In the genomic region with DNA sequence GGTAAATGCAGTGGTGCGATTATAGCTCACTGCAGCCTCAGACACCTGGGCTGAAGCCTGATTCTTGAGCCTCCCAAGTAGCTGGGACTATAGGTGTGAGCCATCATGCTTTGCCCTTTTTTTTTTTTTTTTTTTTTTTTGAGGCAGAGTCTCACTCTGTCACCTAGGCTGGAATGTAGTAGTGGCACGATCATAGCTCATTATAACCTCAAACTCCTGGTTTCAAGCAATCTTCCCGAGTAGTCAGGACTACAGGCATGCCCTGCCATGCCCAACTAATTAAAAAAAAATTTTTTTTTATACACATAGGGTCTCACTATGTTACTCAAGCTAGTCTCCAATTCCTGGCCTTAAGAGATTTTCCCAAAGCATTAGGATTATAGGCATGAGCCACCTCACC, we compare ENCODE assay signal across 24 cellular contexts. TPM values are rescaled to one million over a fixed set of nuclear protein-coding genes. Genes with fewer than 3 reads are reported as not detected.
DNase-seq lines count a peak whose midpoint lies in the region; ATAC-seq and TF ChIP-seq lines count a peak whose summit lies in the region.
"Had no signal": no experiment of that assay in that cellular context is flagged by ENCODE, and none has a peak within 500 bp of the region (broad histone marks: within the 10 kb centered on the region; RNA-seq: fewer than 3 reads in every experiment).

No MANE protein-coding gene starts in this region.

- intact Hi-C loops in heart right ventricle (cut with DNase I) (loop anchor here in 4 of 10 donors (5.0 to 10.0 kb wide), 3 partner anchors 63 to 183 kb away; no protein-coding TSS in a partner anchor), left cardiac atrium (cut with DNase I) (loop anchor here in 1 of 2 donors (10.0 kb wide), 1 partner anchor 183 kb away; no protein-coding TSS in a partner anchor), right cardiac atrium (cut with DNase I) (loop anchor here in 3 of 4 donors (10.0 kb wide), 1 partner anchor 63 kb away; no protein-coding TSS in a partner anchor)
- intact Hi-C loops in activated CD4-positive, alpha-beta T cell treated with anti-CD3 and anti-CD28 coated beads for 36 hours (cut with DNase I, micrococcal nuclease), result loop anchor here (5.0 to 10.0 kb wide), 2 partner anchors 39 to 327 kb away; partner anchors contain the start of gene TCTN1 (in 1 of the 2)

- H3K27ac ChIP-seq in heart right ventricle (peak overlapping the region in 8 of 10 donors; percentile 47 to 99 (median 56)), right cardiac atrium (ENCODE audit: low read length) (peak overlapping the region; percentile 52)
- H3K27ac ChIP-seq: BLaER1, colonic mucosa, tibial nerve had no signal

- H3K4me3 ChIP-seq in heart right ventricle, result peak overlapping the region in 3 of 10 donors; percentile 90 to 96 (median 96)
- H3K4me3 ChIP-seq in right cardiac atrium (ENCODE audit: low read length), result peak overlapping the region; percentile 96
- H3K4me3 ChIP-seq: BLaER1, colonic mucosa, skin epidermis, tibial nerve had no signal

- peaks cover 77% of the 10 kb centered on the region for H3K36me3 Mint-ChIP-seq in WTC11
- peaks cover 81% of the 10 kb centered on the region for H3K36me3 Mint-ChIP-seq in T-helper 2 cell treated with Interferon-gamma antibody and Interleukin-4, amounts not matched to agents 5 μg/mL and 100 μg/mL, for 36 hours (ENCODE audit: low read depth)
- H3K36me3 Mint-ChIP-seq in activated CD4-positive, alpha-beta T cell treated with anti-CD3 and anti-CD28 coated beads for 36 hours (ENCODE audit: low read depth), result peaks cover 84% of the 10 kb centered on the region

- POLR2A ChIA-PET in WTC11 (lab: Charles Lee), result interaction anchor here (0.6 kb wide), 2 partner anchors 123 to 1158 kb away, joined by 3 to 5 read pairs; no protein-coding TSS in a partner anchor
- POLR2A ChIA-PET in activated CD4-positive, alpha-beta T cell treated with anti-CD3 and anti-CD28 coated beads for 36 hours (lab: Charles Lee), result interaction anchor here (0.6 to 0.7 kb wide), 3 partner anchors 109 to 164 kb away, joined by 3 to 10 read pairs (median 9); no protein-coding TSS in a partner anchor

- no peaks in the 10 kb centered on the region for H3K9me3 Mint-ChIP-seq in WTC11
- H3K9me3 Mint-ChIP-seq in T-helper 2 cell treated with Interferon-gamma antibody and Interleukin-4, amounts not matched to agents 5 μg/mL and 100 μg/mL, for 36 hours, result no peaks in the 10 kb centered on the region
- H3K9me3 Mint-ChIP-seq in activated CD4-positive, alpha-beta T cell treated with anti-CD3 and anti-CD28 coated beads for 36 hours (ENCODE audit: low read depth), result no peaks in the 10 kb centered on the region
- H3K9me3 Mint-ChIP-seq: activated CD4-positive, alpha-beta T cell treated with anti-CD3 and anti-CD28 coated beads, Interleukin-2, amount 10 ng/mL, durations not matched to agents 24 days and 14 days; naive thymus-derived CD4-positive, alpha-beta T cell had no signal

- DNase-seq in heart right ventricle (no peak), left cardiac atrium (no peak), WTC11 (ENCODE audit: low spot score) (no peak), right cardiac atrium (no peak), HuH-7.5 (ENCODE audit: low spot score) (no peak), kidney glomerular epithelial cell (lab: John Stamatoyannopoulos, UW) (no peak)
- no peak for DNase-seq in T-helper 2 cell treated with Interferon-gamma antibody and Interleukin-4, amounts not matched to agents 5 μg/mL and 100 μg/mL, for 36 hours (ENCODE audit: low spot score)
- DNase-seq in activated CD4-positive, alpha-beta T cell treated with anti-CD3 and anti-CD28 coated beads for 36 hours, result no peak
- DNase-seq: ACHN; activated CD4-positive, alpha-beta T cell treated with anti-CD3 and anti-CD28 coated beads, Interleukin-2, amount 10 ng/mL, durations not matched to agents 24 days and 14 days; activated naive CD4-positive, alpha-beta T cell treated with anti-CD3 and anti-CD28 coated beads, Interleukin-2, amount 50 U/mL, for 16 hours; colonic mucosa; midbrain; naive thymus-derived CD4-positive, alpha-beta T cell; NCI-H1048; NCI-H1694 treated with DMSO at 0.1 percent for 48 hours; nucleus accumbens; stimulated activated CD4-positive, alpha-beta T cell treated with anti-CD3 and anti-CD28 coated beads, Interleukin-1b, Interleukin-23, amount 100 ng/mL, for 48 hours; stimulated activated CD8-positive, alpha-beta memory T cell treated with anti-CD3 and anti-CD28 coated beads, Interleukin-4, amount 100 ng/mL, for 48 hours; T-helper 17 cell had no signal

- H3K27me3 ChIP-seq in heart right ventricle (no peaks in the 10 kb centered on the region), right cardiac atrium (ENCODE audit: control insufficient read depth, insufficient read depth) (no peaks in the 10 kb centered on the region)
- H3K27me3 ChIP-seq: BLaER1, colonic mucosa, tibial nerve had no signal

- H3K4me1 Mint-ChIP-seq in WTC11, result peaks cover 37% of the 10 kb centered on the region
- H3K4me1 Mint-ChIP-seq in T-helper 2 cell treated with Interferon-gamma antibody and Interleukin-4, amounts not matched to agents 5 μg/mL and 100 μg/mL, for 36 hours (ENCODE audit: low read depth), result peaks cover 52% of the 10 kb centered on the region
- peaks cover 68% of the 10 kb centered on the region for H3K4me1 Mint-ChIP-seq in activated CD4-positive, alpha-beta T cell treated with anti-CD3 and anti-CD28 coated beads for 36 hours

- ATAC-seq in heart right ventricle, result peak in 1 of 8 donors; percentile 3
- ATAC-seq in left cardiac atrium, result no peak
- no peak for ATAC-seq in WTC11
- peak; percentile 5 to 15 for ATAC-seq in right cardiac atrium
- ATAC-seq in activated CD4-positive, alpha-beta T cell treated with anti-CD3 and anti-CD28 coated beads for 36 hours, result no peak
- ATAC-seq: HepG2; naive thymus-derived CD4-positive, alpha-beta T cell; T-helper 17 cell had no signal

- TF ChIP-seq CTCF in heart right ventricle (IDR thresholded peaks at IDR 0.05) (no peak), WTC11 (IDR thresholded peaks at IDR 0.05) (no peak)

- H3K4me3 Mint-ChIP-seq in WTC11, result no peak overlapping the region
- no peak overlapping the region for H3K4me3 Mint-ChIP-seq in T-helper 2 cell treated with Interferon-gamma antibody and Interleukin-4, amounts not matched to agents 5 μg/mL and 100 μg/mL, for 36 hours
- H3K4me3 Mint-ChIP-seq in activated CD4-positive, alpha-beta T cell treated with anti-CD3 and anti-CD28 coated beads for 36 hours, result no peak overlapping the region
- H3K4me3 Mint-ChIP-seq: activated CD4-positive, alpha-beta T cell treated with anti-CD3 and anti-CD28 coated beads, Interleukin-2, amount 10 ng/mL, durations not matched to agents 24 days and 14 days had no signal

- H3K27me3 Mint-ChIP-seq in WTC11 (ENCODE audit: low read depth), result no peaks in the 10 kb centered on the region
- H3K27me3 Mint-ChIP-seq in T-helper 2 cell treated with Interferon-gamma antibody and Interleukin-4, amounts not matched to agents 5 μg/mL and 100 μg/mL, for 36 hours (ENCODE audit: low read depth), result no peaks in the 10 kb centered on the region
- no peaks in the 10 kb centered on the region for H3K27me3 Mint-ChIP-seq in activated CD4-positive, alpha-beta T cell treated with anti-CD3 and anti-CD28 coated beads for 36 hours
- H3K27me3 Mint-ChIP-seq: activated CD4-positive, alpha-beta T cell treated with anti-CD3 and anti-CD28 coated beads, Interleukin-2, amount 10 ng/mL, durations not matched to agents 24 days and 14 days; naive thymus-derived CD4-positive, alpha-beta T cell; T-helper 17 cell had no signal

- 47 to 64% methylated on average over 3 of the region's 3 CpGs for WGBS in heart right ventricle, 2 donors
- WGBS in right cardiac atrium, result 71% methylated on average over 3 of the region's 3 CpGs

- H3K27ac Mint-ChIP-seq in WTC11, result peak overlapping the region; percentile 63
- no peak overlapping the region for H3K27ac Mint-ChIP-seq in T-helper 2 cell treated with Interferon-gamma antibody and Interleukin-4, amounts not matched to agents 5 μg/mL and 100 μg/mL, for 36 hours
- no peak overlapping the region for H3K27ac Mint-ChIP-seq in activated CD4-positive, alpha-beta T cell treated with anti-CD3 and anti-CD28 coated beads for 36 hours
- H3K27ac Mint-ChIP-seq: activated CD4-positive, alpha-beta T cell treated with anti-CD3 and anti-CD28 coated beads, Interleukin-2, amount 10 ng/mL, durations not matched to agents 24 days and 14 days had no signal

- peaks cover 0 to 100% (median 39%) of the 10 kb centered on the region in 9 donors for H3K36me3 ChIP-seq in heart right ventricle

- CTCF ChIA-PET in WTC11 (lab: Charles Lee), result interaction anchor here (1.2 kb wide), 1 partner anchor 162 kb away, joined by 4 read pairs; the partner anchor contains the start of gene ARPC3
- CTCF ChIA-PET in activated CD4-positive, alpha-beta T cell treated with anti-CD3 and anti-CD28 coated beads for 36 hours (lab: Charles Lee), result interaction anchor here (0.6 to 1.1 kb wide), 2 partner anchors 12 to 144 kb away, joined by 3 to 6 read pairs; no protein-coding TSS in a partner anchor

- H3K4me1 ChIP-seq in heart right ventricle (peaks cover 0 to 99% (median 77%) of the 10 kb centered on the region in 9 donors), right cardiac atrium (ENCODE audit: control insufficient read depth, insufficient read depth, low read length) (peaks cover 4% of the 10 kb centered on the region)
- H3K4me1 ChIP-seq: colonic mucosa had no signal

- H3K9me3 ChIP-seq in heart right ventricle, result no peaks in the 10 kb centered on the region
- no peaks in the 10 kb centered on the region for H3K9me3 ChIP-seq in right cardiac atrium (ENCODE audit: control insufficient read depth, low read length)
- H3K9me3 ChIP-seq: BLaER1, colonic mucosa, tibial nerve had no signal

TF ChIP-seq in WTC11, 78 proteins besides CTCF, POLR2A, EP300 and RAD21:
- TF ChIP-seq, protein P1, sequence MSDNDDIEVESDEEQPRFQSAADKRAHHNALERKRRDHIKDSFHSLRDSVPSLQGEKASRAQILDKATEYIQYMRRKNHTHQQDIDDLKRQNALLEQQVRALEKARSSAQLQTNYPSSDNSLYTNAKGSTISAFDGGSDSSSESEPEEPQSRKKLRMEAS (CRISPR knock-in tag; IDR thresholded peaks at IDR 0.05), result no peak
- TF ChIP-seq, protein P2, sequence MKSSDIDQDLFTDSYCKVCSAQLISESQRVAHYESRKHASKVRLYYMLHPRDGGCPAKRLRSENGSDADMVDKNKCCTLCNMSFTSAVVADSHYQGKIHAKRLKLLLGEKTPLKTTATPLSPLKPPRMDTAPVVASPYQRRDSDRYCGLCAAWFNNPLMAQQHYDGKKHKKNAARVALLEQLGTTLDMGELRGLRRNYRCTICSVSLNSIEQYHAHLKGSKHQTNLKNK (CRISPR knock-in tag; IDR thresholded peaks at IDR 0.05), result no peak
- TF ChIP-seq JUN (CRISPR knock-in tag; IDR thresholded peaks at IDR 0.05) (no peak), TCF7 (CRISPR knock-in tag; IDR thresholded peaks at IDR 0.05; ENCODE audit: low read depth) (no peak)

RNA-seq across cellular contexts. Expression of gene ATP2A2, which starts 6.9 kb away (rescaled TPM):
- total RNA-seq in heart right ventricle, result 1,000 to 10,000 TPM; 1,003 to 4,750 (median 1,632) TPM
- 100 to 1,000 TPM; 316 to 678 TPM for polyA plus RNA-seq in heart right ventricle
- 1,000 to 10,000 TPM; 2,696 to 3,455 TPM for total RNA-seq in left cardiac atrium
- 216 to 239 TPM (median 216 TPM) in 3 replicates for total RNA-seq in WTC11 (2021)
- 1,000 to 10,000 TPM; 2,744 to 3,920 (median 3,065) TPM for total RNA-seq in right cardiac atrium
- 1,499 TPM for polyA plus RNA-seq in right cardiac atrium
- 100 to 1,000 TPM; 116 to 130 TPM for total RNA-seq in activated CD4-positive, alpha-beta T cell treated with anti-CD3 and anti-CD28 coated beads for 36 hours

Comparison
In these comparisons a context has a peak if more than half of its experiments do, and no peak if none do; other contexts are left out.
1. ATAC-seq: peak in right cardiac atrium (2 of 2); none in left cardiac atrium (0 of 2), WTC11 (single experiment) and activated CD4-positive, alpha-beta T cell treated with anti-CD3 and anti-CD28 coated beads for 36 hours (single experiment).